ENCODE assay signal across 17 cellular contexts in genomic region chr10:48535416-48536225, GRCh38.
DNase-seq lines count a peak whose midpoint lies in the region; ATAC-seq and TF ChIP-seq lines count a peak whose summit lies in the region.
"Had no signal": no experiment of that assay in that cellular context is flagged by ENCODE, and none has a peak within 500 bp of the region (broad histone marks: within the 10 kb centered on the region; RNA-seq: fewer than 3 reads in every experiment).

No MANE protein-coding gene starts in this region.

- no peaks in the 10 kb centered on the region for H3K36me3 ChIP-seq in OCI-LY3 (replicated peaks; ENCODE audit: low read depth, low read length)
- H3K36me3 ChIP-seq: tibial artery had no signal

- TF ChIP-seq CTCF in GM13977 (IDR thresholded peaks at IDR 0.05; ENCODE audit: extremely low read depth, insufficient read depth, missing control alignments), result peak; percentile 16
- TF ChIP-seq CTCF in OCI-LY3 (IDR thresholded peaks at IDR 0.05; ENCODE audit: low read depth, low read length), result peak; percentile 20

- H3K9me3 ChIP-seq in OCI-LY3 (ENCODE audit: insufficient read depth, low read length), result no peaks in the 10 kb centered on the region
- H3K9me3 ChIP-seq: heart right ventricle, tibial artery had no signal

- ATAC-seq in esophagus mucosa, result peak; percentile 42

- no peaks in the 10 kb centered on the region for H3K4me1 ChIP-seq in OCI-LY3 (ENCODE audit: low read length)

- no peaks in the 10 kb centered on the region for H3K27me3 ChIP-seq in OCI-LY3 (ENCODE audit: low read depth, low read length)
- H3K27me3 ChIP-seq: heart right ventricle, tibial artery had no signal

- no peaks in the 10 kb centered on the region for H4K20me1 ChIP-seq in OCI-LY3 (ENCODE audit: insufficient read depth, low read length)

- H2AFZ ChIP-seq in OCI-LY3 (ENCODE audit: low read depth, low read length), result no peak overlapping the region
- H2AFZ ChIP-seq: GM23248 had no signal

- DNase-seq in GM13977 (ENCODE audit: low spot score), result no peak
- DNase-seq in stimulated activated CD8-positive, alpha-beta memory T cell treated with anti-CD3 and anti-CD28 coated beads, Interleukin-4, amount 100 ng/mL, for 48 hours, result peak; percentile 8
- DNase-seq in NCI-H146 treated with DMSO at 0.1 percent for 48 hours (lab: John Stamatoyannopoulos, UW; ENCODE audit: unreplicated experiment), result no peak
- DNase-seq in amygdala (lab: John Stamatoyannopoulos, UW), result no peak
- no peak for DNase-seq in DMS153 treated with DMSO at 0.1 percent for 48 hours (lab: John Stamatoyannopoulos, UW; ENCODE audit: unreplicated experiment)
- DNase-seq: activated B cell treated with CpG ODN at 0.5 μM for 24 hours; CD4-positive, CD25-positive, alpha-beta regulatory T cell; central memory CD4-positive, alpha-beta T cell; GM23248; heart right ventricle; NCI-H1436 treated with DMSO at 0.1 percent for 48 hours; NCI-H524; stimulated activated CD4-positive, alpha-beta T cell treated with anti-CD3 and anti-CD28 coated beads, Interleukin-1b, Interleukin-23, amount 100 ng/mL, for 48 hours; tibial artery had no signal

- in situ Hi-C loops in GM13977 (cut with MboI; ENCODE audit: low pct_unique_long_range_greater_than_20kb, low sequenced_read_pairs, unreplicated experiment), result no loop called here

- H3K9ac ChIP-seq in OCI-LY3 (ENCODE audit: low read length), result no peak overlapping the region
- H3K9ac ChIP-seq: GM23248, KMS-11 had no signal

- no peaks in the 10 kb centered on the region for H3K79me2 ChIP-seq in OCI-LY3 (ENCODE audit: low read length)

- H3K4me3 ChIP-seq in OCI-LY3 (ENCODE audit: low read length), result no peak overlapping the region
- H3K4me3 ChIP-seq: GM23248, heart right ventricle, tibial artery had no signal

- no peak overlapping the region for H3K27ac ChIP-seq in OCI-LY3 (ENCODE audit: low read length)
- H3K27ac ChIP-seq: GM23248, heart right ventricle, KMS-11, tibial artery had no signal

- no peak overlapping the region for H3K4me2 ChIP-seq in OCI-LY3 (ENCODE audit: low read length)
- H3K4me2 ChIP-seq: KMS-11 had no signal
